20 cellular contexts compared by ENCODE assay signal in the genomic region with DNA sequence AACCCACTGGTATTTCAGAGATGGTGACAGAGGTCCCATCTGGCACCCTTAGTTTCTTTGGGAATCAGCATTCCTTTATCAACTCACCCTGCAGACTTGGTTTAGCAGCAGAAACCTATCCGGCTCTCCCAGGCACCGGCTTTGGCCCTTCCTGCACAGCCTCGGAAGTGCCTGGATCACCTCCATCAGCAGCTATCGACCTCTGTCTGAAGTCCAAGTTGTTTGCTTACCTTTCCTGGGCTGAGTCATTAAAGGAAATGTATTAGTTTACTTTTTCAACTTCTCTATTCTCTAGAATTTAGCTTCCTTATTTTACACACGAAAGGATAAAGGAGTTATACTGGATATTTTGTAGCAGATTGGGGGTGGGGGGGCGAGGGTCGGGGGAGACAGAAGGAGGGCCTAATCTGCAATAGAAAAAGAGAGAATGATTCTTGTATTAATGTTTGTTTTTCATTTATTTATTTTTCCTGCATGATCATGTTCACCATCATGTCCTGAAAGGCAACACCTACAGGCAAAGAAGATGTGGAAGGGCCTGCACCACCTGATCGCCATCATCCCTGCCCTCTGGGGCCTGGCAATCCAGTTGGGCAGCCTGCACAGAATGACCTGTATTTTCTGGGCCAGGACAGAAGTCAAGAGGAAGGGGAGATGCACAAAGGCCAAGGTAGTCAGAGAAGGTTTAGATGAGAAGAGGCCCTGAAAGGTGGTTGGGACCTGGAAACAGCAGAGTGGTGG. TPM values are rescaled to one million over a fixed set of nuclear protein-coding genes. Genes with fewer than 3 reads are reported as not detected.
DNase-seq lines count a peak whose midpoint lies in the region; ATAC-seq and TF ChIP-seq lines count a peak whose summit lies in the region.
"Had no signal": no experiment of that assay in that cellular context is flagged by ENCODE, and none has a peak within 500 bp of the region (broad histone marks: within the 10 kb centered on the region; RNA-seq: fewer than 3 reads in every experiment).

No MANE protein-coding gene starts in this region.

- BruUV-seq in Calu3 (replicated peaks; lab: Mats Ljungman, UMichigan) = no TSS peak

- H3K36me3 Mint-ChIP-seq in Calu3 (ENCODE audit: insufficient read depth, unreplicated experiment) (peaks cover 10% of the 10 kb centered on the region), nephron progenitor cell (ENCODE audit: low read depth) (no peaks in the 10 kb centered on the region)
- no peaks in the 10 kb centered on the region for H3K36me3 Mint-ChIP-seq in activated CD8-positive, alpha-beta memory T cell treated with anti-CD3 and anti-CD28 coated beads, Interleukin-2, amount 10 ng/mL, durations not matched to agents 7 days and 5 days
- H3K36me3 Mint-ChIP-seq: activated naive CD8-positive, alpha-beta T cell had no signal

- no peak overlapping the region for H3K4me3 ChIP-seq in NB4 (ENCODE audit: low read depth, low read length)
- H3K4me3 ChIP-seq: GM23338, heart right ventricle, uterus had no signal

- TF ChIP-seq POLR2A in NB4 (IDR thresholded peaks at IDR 0.05; ENCODE audit: extremely low read depth, insufficient read length) = no peak

- H3K27me3 Mint-ChIP-seq in Calu3 (ENCODE audit: unreplicated experiment) (no peaks in the 10 kb centered on the region), nephron progenitor cell (ENCODE audit: low read depth, poor library complexity) (peaks cover 5% of the 10 kb centered on the region)
- H3K27me3 Mint-ChIP-seq in activated CD8-positive, alpha-beta memory T cell treated with anti-CD3 and anti-CD28 coated beads, Interleukin-2, amount 10 ng/mL, durations not matched to agents 7 days and 5 days = no peaks in the 10 kb centered on the region
- H3K27me3 Mint-ChIP-seq: activated naive CD8-positive, alpha-beta T cell; B cell had no signal

- H3K9me3 Mint-ChIP-seq in Calu3 (ENCODE audit: low read depth, unreplicated experiment) (no peaks in the 10 kb centered on the region), nephron progenitor cell (no peaks in the 10 kb centered on the region)
- no peaks in the 10 kb centered on the region for H3K9me3 Mint-ChIP-seq in activated CD8-positive, alpha-beta memory T cell treated with anti-CD3 and anti-CD28 coated beads, Interleukin-2, amount 10 ng/mL, durations not matched to agents 7 days and 5 days (ENCODE audit: low read depth)
- H3K9me3 Mint-ChIP-seq: activated B cell treated with CpG ODN at 0.5 μM for 24 hours, GM23338 had no signal

- DNase-seq in Calu3 = peak; percentile 78
- DNase-seq in NB4 (ENCODE audit: low read depth) = peak; percentile 46
- DNase-seq in dermis blood vessel endothelial cell = peak; percentile 27
- DNase-seq in nephron progenitor cell = no peak
- no peak for DNase-seq in activated CD8-positive, alpha-beta memory T cell treated with anti-CD3 and anti-CD28 coated beads, Interleukin-2, amount 10 ng/mL, durations not matched to agents 7 days and 5 days
- DNase-seq in cerebellum (ENCODE audit: low spot score) = no peak
- DNase-seq in GM10248 (ENCODE audit: extremely low spot score) = no peak
- DNase-seq: activated B cell treated with CpG ODN at 0.5 μM for 24 hours; activated CD8-positive, alpha-beta memory T cell treated with anti-CD3 and anti-CD28 coated beads, Interleukin-2, amount 50 U/mL, for 48 hours; caudate nucleus; heart right ventricle; NCI-H1105 treated with DMSO at 0.1 percent for 48 hours; NCI-H446 treated with DMSO at 0.1 percent for 48 hours; posterior cingulate gyrus; SHP77; uterus had no signal

- no peak for TF ChIP-seq CTCF in Calu3 (IDR thresholded peaks at IDR 0.05; ENCODE audit: unreplicated experiment)
- no peak for TF ChIP-seq CTCF in NB4 (IDR thresholded peaks at IDR 0.05; ENCODE audit: low read depth, low read length)
- no peak for TF ChIP-seq CTCF in nephron progenitor cell (IDR thresholded peaks at IDR 0.05)
- no peak for TF ChIP-seq CTCF in GM10248 (IDR thresholded peaks at IDR 0.05; ENCODE audit: control extremely low read depth, extremely low read depth, low read depth, missing control alignments)

- intact Hi-C loops in Calu3 (cut with micrococcal nuclease; ENCODE audit: unreplicated experiment) = loop anchor here (2.0 kb wide), 1 partner anchor 24 kb away; no protein-coding TSS in a partner anchor

- H3K4me3 Mint-ChIP-seq in Calu3 (ENCODE audit: low read depth, unreplicated experiment) (no peak overlapping the region), nephron progenitor cell (no peak overlapping the region)
- H3K4me3 Mint-ChIP-seq in activated CD8-positive, alpha-beta memory T cell treated with anti-CD3 and anti-CD28 coated beads, Interleukin-2, amount 10 ng/mL, durations not matched to agents 7 days and 5 days = no peak overlapping the region
- H3K4me3 Mint-ChIP-seq: activated B cell treated with CpG ODN at 0.5 μM for 24 hours; activated naive CD8-positive, alpha-beta T cell; B cell; GM23338 had no signal

- H3K27ac Mint-ChIP-seq in Calu3 (ENCODE audit: unreplicated experiment) (peak overlapping the region; percentile 78), nephron progenitor cell (peak overlapping the region; percentile 17)
- no peak overlapping the region for H3K27ac Mint-ChIP-seq in activated CD8-positive, alpha-beta memory T cell treated with anti-CD3 and anti-CD28 coated beads, Interleukin-2, amount 10 ng/mL, durations not matched to agents 7 days and 5 days
- H3K27ac Mint-ChIP-seq: activated B cell treated with CpG ODN at 0.5 μM for 24 hours; activated naive CD8-positive, alpha-beta T cell; B cell; GM23338 had no signal

- H3K4me1 Mint-ChIP-seq in Calu3 (ENCODE audit: low read depth, unreplicated experiment) (peaks cover 38% of the 10 kb centered on the region), nephron progenitor cell (peaks cover 9% of the 10 kb centered on the region)
- no peaks in the 10 kb centered on the region for H3K4me1 Mint-ChIP-seq in activated CD8-positive, alpha-beta memory T cell treated with anti-CD3 and anti-CD28 coated beads, Interleukin-2, amount 10 ng/mL, durations not matched to agents 7 days and 5 days
- H3K4me1 Mint-ChIP-seq: activated B cell treated with CpG ODN at 0.5 μM for 24 hours, B cell, GM23338 had no signal

- no peak for ATAC-seq in activated CD8-positive, alpha-beta memory T cell treated with anti-CD3 and anti-CD28 coated beads, Interleukin-2, amount 10 ng/mL, durations not matched to agents 7 days and 5 days
- ATAC-seq in HG03045 (IDR thresholded peaks at IDR 0.05; ENCODE audit: unreplicated experiment) = no peak
- ATAC-seq: GM23338, heart right ventricle had no signal

- POLR2A ChIA-PET in GM10248 (lab: Yijun Ruan, JAX) = no interaction called here

- CTCF ChIA-PET in Calu3 (lab: Charles Lee) = interaction anchor here (0.5 to 1.6 kb wide), 13 partner anchors 8 to 97 kb away, joined by 3 to 8 read pairs (median 5); partner anchors contain the start of gene SH2D6
- CTCF ChIA-PET in activated CD8-positive, alpha-beta memory T cell treated with anti-CD3 and anti-CD28 coated beads, Interleukin-2, amount 10 ng/mL, durations not matched to agents 7 days and 5 days (lab: Charles Lee) = interaction anchor here (1.2 kb wide), 1 partner anchor 35 kb away, joined by 3 read pairs; no protein-coding TSS in a partner anchor
- CTCF ChIA-PET in GM10248 (lab: Yijun Ruan, JAX) = interaction anchor here (1.2 kb wide), 1 partner anchor 75 kb away, joined by 3 read pairs; no protein-coding TSS in a partner anchor

RNA-seq across cellular contexts. Expression of gene MAT2A, which starts 22.1 kb away (rescaled TPM):
- total RNA-seq in Calu3 (2022) (387 and 393 TPM in 2 replicates), dermis blood vessel endothelial cell (64.3 and 89.6 TPM in 2 replicates), cerebellum (144 TPM)
- total RNA-seq in activated CD8-positive, alpha-beta memory T cell treated with anti-CD3 and anti-CD28 coated beads, Interleukin-2, amount 10 ng/mL, durations not matched to agents 7 days and 5 days = 100 to 1,000 TPM; 271 to 336 TPM

RNA-seq across cellular contexts. Expression of gene GGCX, which starts 44.5 kb away (rescaled TPM):
- total RNA-seq in Calu3 (2022) (66.2 and 67.7 TPM in 2 replicates), dermis blood vessel endothelial cell (57.3 and 58.7 TPM in 2 replicates), cerebellum (34.1 TPM)
- total RNA-seq in activated CD8-positive, alpha-beta memory T cell treated with anti-CD3 and anti-CD28 coated beads, Interleukin-2, amount 10 ng/mL, durations not matched to agents 7 days and 5 days = 10 to 100 TPM; 26.0 to 26.7 TPM

Comparison
In these comparisons a context has a peak if more than half of its experiments do, and no peak if none do; other contexts are left out.
1. DNase-seq: peak in Calu3 (single experiment), NB4 (single experiment) and dermis blood vessel endothelial cell (single experiment); none in nephron progenitor cell (single experiment), activated CD8-positive, alpha-beta memory T cell treated with anti-CD3 and anti-CD28 coated beads, Interleukin-2, amount 10 ng/mL, durations not matched to agents 7 days and 5 days (single experiment), cerebellum (single experiment) and GM10248 (single experiment).